Comparison of ENCODE assay signal across 8 cellular contexts in the genomic region with DNA sequence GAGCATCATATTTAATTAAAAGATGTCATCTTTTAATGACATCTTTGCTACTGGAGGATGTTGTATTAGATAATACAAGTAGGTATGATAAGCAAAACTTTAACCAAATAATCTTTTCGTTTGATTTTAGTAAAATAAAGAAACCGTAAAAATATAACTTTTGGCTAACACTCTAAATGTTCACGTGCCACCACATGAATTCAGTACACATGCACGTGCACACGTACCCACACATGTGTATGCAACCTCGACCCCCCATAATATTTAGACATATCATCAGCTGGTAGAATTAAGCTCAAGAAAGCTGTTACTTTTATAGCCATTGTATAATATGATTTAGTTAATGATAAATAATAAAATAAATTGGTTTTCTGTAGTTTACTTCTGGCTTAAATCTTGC.
"Had no signal": no experiment of that assay in that cellular context is flagged by ENCODE, and none has a peak within 500 bp of the region (broad histone marks: within the 10 kb centered on the region; RNA-seq: fewer than 3 reads in every experiment).

No MANE protein-coding gene starts in this region.

- DNase-seq: GDM1, GF-D8 had no signal

- FAIRE-seq: G401.6, GM12878, GM12891, GM12892, GM18507, GM19239 had no signal

- H3K4me3 ChIP-seq: GM12878 had no signal

- ATAC-seq: GM12878 had no signal
